In the genomic region with DNA sequence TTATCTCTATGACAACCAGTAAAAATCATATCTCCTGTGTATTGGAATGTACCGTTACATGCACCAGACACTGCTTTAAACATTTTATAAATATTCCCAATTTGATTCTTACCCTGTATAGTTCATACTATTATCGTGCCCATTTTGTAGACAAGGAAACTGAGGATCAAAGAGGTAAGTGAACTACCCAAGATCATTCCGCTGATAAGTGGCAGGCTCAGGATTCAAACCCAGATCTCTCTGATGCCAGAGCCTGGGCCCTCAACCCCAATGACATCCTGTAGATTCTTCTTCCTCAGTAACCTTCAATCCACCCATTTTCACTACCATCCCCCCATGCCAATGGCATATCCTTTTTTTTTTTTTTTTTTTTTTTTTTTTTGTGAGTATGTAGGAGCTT, we compare ENCODE assay signal across 29 cellular contexts. TPM values are rescaled to one million over a fixed set of nuclear protein-coding genes. Genes with fewer than 3 reads are reported as not detected.
"Had no signal": no experiment of that assay in that cellular context is flagged by ENCODE, and none has a peak within 500 bp of the region (broad histone marks: within the 10 kb centered on the region; RNA-seq: fewer than 3 reads in every experiment).

No MANE protein-coding gene starts in this region.

- H3K4me1 ChIP-seq: colonic mucosa, esophagus squamous epithelium, gastrocnemius medialis, heart left ventricle, left lung, lower lobe of right lung had no signal

- H3K27me3 ChIP-seq: colonic mucosa, esophagus squamous epithelium, gastrocnemius medialis, heart left ventricle, hepatocyte, left lung had no signal

- H3K36me3 Mint-ChIP-seq: immature natural killer cell, memory B cell, natural killer cell had no signal

- DNase-seq: colonic mucosa; cortex of kidney; effector CD8-positive, alpha-beta T cell; effector memory CD8-positive, alpha-beta T cell; endodermal cell; erythroblast; esophagus squamous epithelium; foreskin fibroblast; foreskin melanocyte; gastrocnemius medialis; heart left ventricle; hypothalamus; immature natural killer cell; islet precursor cell; kidney; kidney glomerular epithelial cell; left lung; left ventricle myocardium superior; lower lobe of right lung; mesendoderm; midbrain; naive thymus-derived CD4-positive, alpha-beta T cell; natural killer cell had no signal

- H3K79me2 ChIP-seq: hepatocyte had no signal

- H2AFZ ChIP-seq: hepatocyte had no signal

- H3K36me3 ChIP-seq: colonic mucosa, esophagus squamous epithelium, gastrocnemius medialis, heart left ventricle, left lung, lower lobe of right lung had no signal

- ATAC-seq: effector memory CD8-positive, alpha-beta T cell; esophagus mucosa; gastrocnemius medialis; heart left ventricle; left lung; left ventricle myocardium superior; lower lobe of right lung; naive thymus-derived CD4-positive, alpha-beta T cell; natural killer cell had no signal

- H3K4me2 ChIP-seq: hepatocyte had no signal

- H3K4me3 Mint-ChIP-seq: dendritic cell treated with granulocyte-macrophage colony-stimulating factor and Interleukin-4, amounts not matched to agents 40 ng/mL and 50 ng/mL, for 4 days; effector memory CD8-positive, alpha-beta T cell; endodermal cell; immature natural killer cell; memory B cell; naive thymus-derived CD4-positive, alpha-beta T cell; natural killer cell had no signal

- H3K27ac Mint-ChIP-seq: dendritic cell treated with granulocyte-macrophage colony-stimulating factor and Interleukin-4, amounts not matched to agents 40 ng/mL and 50 ng/mL, for 4 days; effector memory CD8-positive, alpha-beta T cell; endodermal cell; memory B cell; natural killer cell had no signal

- FAIRE-seq: endometrium, kidney had no signal

- H3K9me3 Mint-ChIP-seq: effector memory CD8-positive, alpha-beta T cell; endodermal cell; memory B cell; natural killer cell had no signal

- H3K27ac ChIP-seq: colonic mucosa, epithelial cell of prostate, esophagus squamous epithelium, gastrocnemius medialis, heart left ventricle, hepatocyte, left lung, lower lobe of right lung had no signal

- H3K4me3 ChIP-seq: colonic mucosa, esophagus squamous epithelium, gastrocnemius medialis, heart left ventricle, hepatocyte, left lung, lower lobe of right lung had no signal

- H3K4me1 Mint-ChIP-seq: endodermal cell; immature natural killer cell; memory B cell; naive thymus-derived CD4-positive, alpha-beta T cell; natural killer cell had no signal

- H3K9me3 ChIP-seq: colonic mucosa, esophagus squamous epithelium, gastrocnemius medialis, heart left ventricle, left lung, lower lobe of right lung had no signal

RNA-seq across cellular contexts. Expression of a gene that starts 12.3 kb away (rescaled TPM):
- total RNA-seq: esophagus squamous epithelium, left ventricle myocardium superior had no signal
- polyA plus RNA-seq: immature natural killer cell; naive thymus-derived CD4-positive, alpha-beta T cell had no signal
